In genomic region chrY:9161990-9162389, GRCh38 we compare ENCODE assay signal across 7 cellular contexts.
DNase-seq lines count a peak whose midpoint lies in the region; ATAC-seq, FAIRE-seq and TF ChIP-seq lines count a peak whose summit lies in the region.
"Not testable (repeated sequence)": the region's sequence is repeated elsewhere in the genome, so short reads cannot be mapped to it uniquely, and the experiment has no call there.

No MANE protein-coding gene starts in this region.

- not testable (repeated sequence) for TF ChIP-seq POLR2A in suprapubic skin (IDR thresholded peaks at IDR 0.05)

- ATAC-seq in Right ventricle myocardium inferior, result peak; percentile 54

- not testable (repeated sequence) for H3K4me1 ChIP-seq in suprapubic skin

- DNase-seq in AG10803 (ENCODE audit: low read depth) (peak; percentile 60), EH (ENCODE audit: low read depth) (peak; percentile 64), MG63 (peak; percentile 56), RCC 7860 (ENCODE audit: low spot score) (peak; percentile 76), renal cortical epithelial cell (ENCODE audit: low read depth) (peak; percentile 68)
- DNase-seq in Right ventricle myocardium inferior (ENCODE audit: missing footprints); suprapubic skin (ENCODE audit: low spot score in 2 of 2): not testable (repeated sequence)

- H3K27me3 ChIP-seq in MG63, suprapubic skin: not testable (repeated sequence)

- intact Hi-C loops in Right ventricle myocardium inferior (cut with DNase I), result not testable (repeated sequence)

- FAIRE-seq in RCC 7860 (lab: Jason Lieb, UNC), result peak; percentile 99

- peak overlapping the region; percentile 67 for H3K27ac ChIP-seq in suprapubic skin

- H3K9me3 ChIP-seq in MG63, suprapubic skin: not testable (repeated sequence)

- not testable (repeated sequence) for TF ChIP-seq CTCF in AG10803 (conservative IDR thresholded peaks at IDR 0.05; ENCODE audit: low read length); suprapubic skin (IDR thresholded peaks at IDR 0.05)

- H3K4me3 ChIP-seq in AG10803 (ENCODE audit: low read length); MG63; suprapubic skin: not testable (repeated sequence)

- H3K36me3 ChIP-seq in MG63, suprapubic skin: not testable (repeated sequence)

- TF ChIP-seq EP300 in suprapubic skin (IDR thresholded peaks at IDR 0.05), result not testable (repeated sequence)
